Comparison of ENCODE assay signal across 13 cellular contexts in the genomic region with DNA sequence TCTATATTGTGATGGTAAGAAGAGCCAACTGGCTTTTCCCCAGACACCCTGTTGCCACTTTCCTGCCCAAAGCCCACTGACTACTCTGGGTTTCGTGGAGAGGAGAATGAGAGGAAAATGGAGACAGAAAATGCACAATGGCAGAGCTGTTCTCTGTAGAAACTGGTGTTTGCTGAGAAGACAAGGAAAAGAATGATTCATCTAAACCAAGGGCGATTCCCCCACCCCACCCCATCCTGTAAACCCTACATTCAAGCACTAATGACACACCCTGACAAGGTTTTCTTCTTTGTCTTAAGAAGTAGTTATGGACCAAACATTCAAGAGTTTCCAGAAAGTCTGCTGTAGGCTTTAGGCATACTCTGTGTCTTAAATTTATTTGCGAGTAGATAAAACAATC.
A peak's percentile ranks its signal among the peaks of the same experiment; 100 is the strongest.
DNase-seq lines count a peak whose midpoint lies in the region; ATAC-seq and TF ChIP-seq lines count a peak whose summit lies in the region.
"Had no signal": no experiment of that assay in that cellular context is flagged by ENCODE, and none has a peak within 500 bp of the region (broad histone marks: within the 10 kb centered on the region; RNA-seq: fewer than 3 reads in every experiment).

No MANE protein-coding gene starts in this region.

- 76 to 86% (median 81%) methylated on average over 3 of the region's 3 CpGs for WGBS in heart left ventricle, 4 donors
- 70 to 78% methylated on average over 2 to 3 of the region's 3 CpGs for WGBS in gastroesophageal sphincter (ENCODE audit: low coverage in 1 of 2), 2 donors
- WGBS in tibial nerve, 2 donors: 69 to 81% methylated on average over 3 of the region's 3 CpGs

- intact Hi-C loops in heart left ventricle (cut with DNase I): no loop called here
- intact Hi-C loops in left cardiac atrium (cut with DNase I): no loop called here

- H3K9me3 ChIP-seq in heart left ventricle: no peaks in the 10 kb centered on the region
- H3K9me3 ChIP-seq in gastroesophageal sphincter: no peaks in the 10 kb centered on the region
- no peaks in the 10 kb centered on the region for H3K9me3 ChIP-seq in tibial nerve
- no peaks in the 10 kb centered on the region for H3K9me3 ChIP-seq in HAP-1
- H3K9me3 ChIP-seq: ovary, SK-N-SH had no signal

- H3K4me1 ChIP-seq in heart left ventricle: peaks cover 2 to 50% (median 26%) of the 10 kb centered on the region in 12 donors
- peaks cover 0 to 28% (median 5%) of the 10 kb centered on the region in 3 donors for H3K4me1 ChIP-seq in gastroesophageal sphincter
- H3K4me1 ChIP-seq in tibial nerve: peaks cover 0 to 29% (median 2%) of the 10 kb centered on the region in 4 donors
- no peaks in the 10 kb centered on the region for H3K4me1 ChIP-seq in HAP-1

- in situ Hi-C loops in ACHN (cut with HindIII; ENCODE audit: low pct_ligation_motif_present, low pct_unique_long_range_greater_than_20kb, low sequenced_read_pairs) (no loop called here), HAP-1 (cut with MboI; ENCODE audit: low sequenced_read_pairs) (no loop called here)

- TF ChIP-seq CTCF in heart left ventricle (IDR thresholded peaks at IDR 0.05) (no peak), gastroesophageal sphincter (IDR thresholded peaks at IDR 0.05) (no peak), tibial nerve (IDR thresholded peaks at IDR 0.05) (no peak)

- H3K27ac ChIP-seq in heart left ventricle: peak overlapping the region in 11 of 12 donors; percentile 0 to 85 (median 57)
- peak overlapping the region in 3 of 4 donors; percentile 10 to 30 (median 29) for H3K27ac ChIP-seq in gastroesophageal sphincter
- H3K27ac ChIP-seq in tibial nerve: peak overlapping the region in 3 of 4 donors; percentile 2 to 52 (median 7)
- H3K27ac ChIP-seq: cardiac muscle cell, ovary had no signal

- TF ChIP-seq EP300 in gastroesophageal sphincter (IDR thresholded peaks at IDR 0.05): no peak
- TF ChIP-seq EP300 in tibial nerve (IDR thresholded peaks at IDR 0.05): no peak

- no peak overlapping the region for H3K4me3 ChIP-seq in heart left ventricle
- H3K4me3 ChIP-seq in gastroesophageal sphincter: no peak overlapping the region
- no peak overlapping the region for H3K4me3 ChIP-seq in tibial nerve
- H3K4me3 ChIP-seq in HAP-1: no peak overlapping the region
- H3K4me3 ChIP-seq: cardiac muscle cell, ovary had no signal

- DNase-seq in heart left ventricle (no peak), left cardiac atrium (no peak), tibial nerve (ENCODE audit: low spot score in 2 of 2) (no peak), NCI-H1105 (lab: John Stamatoyannopoulos, UW) (no peak), ACHN (no peak), HAP-1 (ENCODE audit: low spot score in 2 of 2) (no peak)
- DNase-seq in activated T-helper 9 cell treated with anti-CD3 and anti-CD28 coated beads, Interleukin-2, amount 50 U/mL, for 16 hours (ENCODE audit: low read depth): peak; percentile 8
- DNase-seq: activated CD8-positive, alpha-beta memory T cell treated with anti-CD3 and anti-CD28 coated beads for 24 hours; NCI-H146; ovary; SK-N-SH had no signal

- H3K36me3 ChIP-seq in heart left ventricle: peaks cover 0 to 29% (median 4%) of the 10 kb centered on the region in 9 donors
- peaks cover 0 to 29% of the 10 kb centered on the region in 2 donors for H3K36me3 ChIP-seq in gastroesophageal sphincter
- H3K36me3 ChIP-seq in tibial nerve: peaks cover 0 to 21% (median 0%) of the 10 kb centered on the region in 3 donors
- no peaks in the 10 kb centered on the region; the same call in none of the 2 replicates for H3K36me3 ChIP-seq in HAP-1 (replicated peaks)
- H3K36me3 ChIP-seq: cardiac muscle cell, ovary had no signal

- H3K27me3 ChIP-seq in heart left ventricle: no peaks in the 10 kb centered on the region
- no peaks in the 10 kb centered on the region for H3K27me3 ChIP-seq in gastroesophageal sphincter
- H3K27me3 ChIP-seq in tibial nerve: no peaks in the 10 kb centered on the region
- no peaks in the 10 kb centered on the region for H3K27me3 ChIP-seq in HAP-1 (ENCODE audit: low read depth)
- H3K27me3 ChIP-seq: cardiac muscle cell, ovary had no signal

- TF ChIP-seq POLR2A in heart left ventricle (IDR thresholded peaks at IDR 0.05) (no peak), gastroesophageal sphincter (IDR thresholded peaks at IDR 0.05) (no peak), tibial nerve (IDR thresholded peaks at IDR 0.05) (no peak)

- ATAC-seq in heart left ventricle (peak in 1 of 4 donors; percentile 21), left cardiac atrium (no peak), gastroesophageal sphincter (no peak)

Comparison
In these comparisons a context has a peak if more than half of its experiments do, and no peak if none do; other contexts are left out.
1. H3K27ac ChIP-seq: peak in every context shown above with its lines; median percentile 57 in heart left ventricle; 29 in gastroesophageal sphincter; 7 in tibial nerve.